Comparison of ENCODE assay signal across 8 cellular contexts in the genomic region with DNA sequence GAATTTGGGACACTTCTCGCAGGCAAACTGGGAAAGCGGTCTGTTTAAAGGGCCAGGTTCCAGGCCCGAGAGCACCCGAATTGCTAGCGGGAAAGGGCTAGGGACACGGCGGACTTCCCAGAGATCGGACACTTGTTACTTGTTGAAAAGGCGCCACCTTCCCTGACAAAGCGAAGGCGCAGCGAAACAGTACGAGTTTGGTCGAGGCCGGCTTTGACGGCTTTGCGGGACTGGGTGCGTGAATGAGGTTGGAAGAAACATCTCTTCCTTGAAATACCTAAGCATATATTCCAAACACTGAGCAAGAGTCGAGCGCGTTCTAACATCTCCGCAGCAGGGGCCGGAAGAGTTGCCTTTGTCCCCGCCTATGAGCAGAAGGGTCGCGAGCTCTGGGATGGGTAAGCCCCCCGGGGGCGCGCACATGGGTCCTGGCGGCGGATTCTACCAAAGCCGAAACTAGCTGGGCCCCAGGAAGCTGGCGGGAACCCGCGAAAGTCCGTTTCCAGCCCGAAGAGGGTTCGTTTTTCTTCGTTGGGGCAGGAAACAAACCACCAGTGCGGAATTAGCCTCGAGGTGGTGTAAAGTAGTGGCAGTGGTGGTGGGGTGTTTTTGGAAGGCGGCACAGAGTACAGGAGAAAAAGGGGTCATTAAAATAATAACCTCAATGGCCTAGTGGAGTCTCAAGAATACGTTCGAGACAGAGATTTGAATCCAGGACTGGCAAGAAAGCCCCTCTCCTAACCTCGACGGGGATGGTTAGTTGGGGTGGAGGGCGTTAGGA. TPM values are rescaled to one million over a fixed set of nuclear protein-coding genes. Genes with fewer than 3 reads are reported as not detected.
DNase-seq lines count a peak whose midpoint lies in the region; ATAC-seq and TF ChIP-seq lines count a peak whose summit lies in the region.

No MANE protein-coding gene starts in this region.

- no peak for TF ChIP-seq POLR2A in esophagus muscularis mucosa (IDR thresholded peaks at IDR 0.05; ENCODE audit: low read depth)

- WGBS in esophagus muscularis mucosa = 14% methylated on average over 33 of the region's 47 CpGs

- H3K9ac ChIP-seq in NT2/D1 (ENCODE audit: insufficient read length, low read depth) = no peak overlapping the region
- no peak overlapping the region for H3K9ac ChIP-seq in neural cell (ENCODE audit: low read length)

- intact Hi-C loops in esophagus muscularis mucosa (cut with DNase I) = loop anchor here (5.0 kb wide), 1 partner anchor 66 kb away; no protein-coding TSS in a partner anchor

- peak overlapping the region; percentile 90 to 94 (median 92) for H3K27ac ChIP-seq in esophagus muscularis mucosa (replicated peaks in 1 of 4)
- no peak overlapping the region for H3K27ac ChIP-seq in neural cell (ENCODE audit: low read length)

- no peaks in the 10 kb centered on the region for H3K79me2 ChIP-seq in neural cell (replicated peaks; ENCODE audit: insufficient read depth, low read length)

- H2AFZ ChIP-seq in neural cell (ENCODE audit: low read depth, low read length) = no peak overlapping the region

- TF ChIP-seq RAD21 in neural cell (conservative IDR thresholded peaks at IDR 0.05) = no peak

- H4K20me1 ChIP-seq in neural cell (ENCODE audit: insufficient read depth) = no peaks in the 10 kb centered on the region

- no peak for TF ChIP-seq EP300 in esophagus muscularis mucosa (IDR thresholded peaks at IDR 0.05)
- TF ChIP-seq EP300 in neural cell (conservative IDR thresholded peaks at IDR 0.05; ENCODE audit: poor library complexity, severe bottlenecking) = no peak

- H3K27me3 ChIP-seq in NT2/D1 (ENCODE audit: insufficient read depth, insufficient read length) (peaks cover 91% of the 10 kb centered on the region), esophagus muscularis mucosa (peaks cover 0 to 52% (median 0%) of the 10 kb centered on the region in 4 donors), neural cell (ENCODE audit: insufficient read depth, low read depth, low read length) (peaks cover 88% of the 10 kb centered on the region)

- no peaks in the 10 kb centered on the region for H3K36me3 ChIP-seq in NT2/D1 (ENCODE audit: insufficient read depth, insufficient read length, low read length)
- no peaks in the 10 kb centered on the region for H3K36me3 ChIP-seq in esophagus muscularis mucosa
- H3K36me3 ChIP-seq in neural cell (ENCODE audit: insufficient read depth, low read length) = no peaks in the 10 kb centered on the region

- 0 out of 2 replicates have a peak, but pooled peaks cover 6% of the 10 kb centered on the region for H3K9me3 ChIP-seq in NT2/D1 (ENCODE audit: insufficient read depth, low read length)
- H3K9me3 ChIP-seq in esophagus muscularis mucosa = no peaks in the 10 kb centered on the region
- no peaks in the 10 kb centered on the region for H3K9me3 ChIP-seq in neural cell (ENCODE audit: low read length)

- TF ChIP-seq CTCF in esophagus muscularis mucosa (IDR thresholded peaks at IDR 0.05) (peak in 1 of 3 experiments; percentile 38), neural cell (IDR thresholded peaks at IDR 0.05; ENCODE audit: poor library complexity, severe bottlenecking) (peak; percentile 16), omental fat pad (IDR thresholded peaks at IDR 0.05) (no peak)

- no peak overlapping the region for H3K4me2 ChIP-seq in neural cell (ENCODE audit: low read length)

- DNase-seq in NCI-H82 (lab: John Stamatoyannopoulos, UW) = peak; percentile 55
- DNase-seq in NCI-H82 treated with DMSO at 0.1 percent for 48 hours (lab: John Stamatoyannopoulos, UW; ENCODE audit: unreplicated experiment) = no peak
- no peak for DNase-seq in NT2/D1 (ENCODE audit: low read depth, low spot score)
- no peak for DNase-seq in esophagus muscularis mucosa (ENCODE audit: extremely low spot score)
- DNase-seq in Kasumi-1 (lab: John Stamatoyannopoulos, UW) = no peak
- no peak for DNase-seq in omental fat pad (ENCODE audit: low spot score)

- H3F3A ChIP-seq in neural cell (ENCODE audit: insufficient read depth, low read length, poor library complexity, severe bottlenecking) = no peaks in the 10 kb centered on the region

- ATAC-seq in GM18519 (IDR thresholded peaks at IDR 0.05; ENCODE audit: low FRiP score, unreplicated experiment) = no peak
- no peak for ATAC-seq in omental fat pad (ENCODE audit: low FRiP score)

- H3K4me3 ChIP-seq in NT2/D1 (ENCODE audit: insufficient read length, low read depth) (peak overlapping the region; percentile 37), esophagus muscularis mucosa (peak overlapping the region; percentile 69 to 82 (median 72)), neural cell (ENCODE audit: low read length) (peak overlapping the region; percentile 85)

- no peaks in the 10 kb centered on the region for H3K9me2 ChIP-seq in neural cell (ENCODE audit: insufficient read depth, low read length)

- H3K4me1 ChIP-seq in NT2/D1 (ENCODE audit: insufficient read depth, insufficient read length) (peaks cover 2% of the 10 kb centered on the region), esophagus muscularis mucosa (peaks cover 30 to 78% (median 76%) of the 10 kb centered on the region in 4 donors)

TF ChIP-seq in neural cell, 6 proteins besides CTCF, POLR2A, EP300 and RAD21:
- TF ChIP-seq TAF1 (IDR thresholded peaks at IDR 0.05; ENCODE audit: low read depth) (no peak), SMC3 (conservative IDR thresholded peaks at IDR 0.05; ENCODE audit: poor library complexity) (no peak), POLR2AphosphoS5 (IDR thresholded peaks at IDR 0.05) (no peak), EZH2 (IDR thresholded peaks at IDR 0.05; ENCODE audit: borderline replicate concordance, insufficient read depth, low read length, poor library complexity, severe bottlenecking) (peak; percentile 54), MXI1 (conservative IDR thresholded peaks at IDR 0.05; ENCODE audit: poor library complexity, severe bottlenecking) (no peak)
- TF ChIP-seq, protein P1, sequence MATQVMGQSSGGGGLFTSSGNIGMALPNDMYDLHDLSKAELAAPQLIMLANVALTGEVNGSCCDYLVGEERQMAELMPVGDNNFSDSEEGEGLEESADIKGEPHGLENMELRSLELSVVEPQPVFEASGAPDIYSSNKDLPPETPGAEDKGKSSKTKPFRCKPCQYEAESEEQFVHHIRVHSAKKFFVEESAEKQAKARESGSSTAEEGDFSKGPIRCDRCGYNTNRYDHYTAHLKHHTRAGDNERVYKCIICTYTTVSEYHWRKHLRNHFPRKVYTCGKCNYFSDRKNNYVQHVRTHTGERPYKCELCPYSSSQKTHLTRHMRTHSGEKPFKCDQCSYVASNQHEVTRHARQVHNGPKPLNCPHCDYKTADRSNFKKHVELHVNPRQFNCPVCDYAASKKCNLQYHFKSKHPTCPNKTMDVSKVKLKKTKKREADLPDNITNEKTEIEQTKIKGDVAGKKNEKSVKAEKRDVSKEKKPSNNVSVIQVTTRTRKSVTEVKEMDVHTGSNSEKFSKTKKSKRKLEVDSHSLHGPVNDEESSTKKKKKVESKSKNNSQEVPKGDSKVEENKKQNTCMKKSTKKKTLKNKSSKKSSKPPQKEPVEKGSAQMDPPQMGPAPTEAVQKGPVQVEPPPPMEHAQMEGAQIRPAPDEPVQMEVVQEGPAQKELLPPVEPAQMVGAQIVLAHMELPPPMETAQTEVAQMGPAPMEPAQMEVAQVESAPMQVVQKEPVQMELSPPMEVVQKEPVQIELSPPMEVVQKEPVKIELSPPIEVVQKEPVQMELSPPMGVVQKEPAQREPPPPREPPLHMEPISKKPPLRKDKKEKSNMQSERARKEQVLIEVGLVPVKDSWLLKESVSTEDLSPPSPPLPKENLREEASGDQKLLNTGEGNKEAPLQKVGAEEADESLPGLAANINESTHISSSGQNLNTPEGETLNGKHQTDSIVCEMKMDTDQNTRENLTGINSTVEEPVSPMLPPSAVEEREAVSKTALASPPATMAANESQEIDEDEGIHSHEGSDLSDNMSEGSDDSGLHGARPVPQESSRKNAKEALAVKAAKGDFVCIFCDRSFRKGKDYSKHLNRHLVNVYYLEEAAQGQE (IDR thresholded peaks at IDR 0.05; ENCODE audit: borderline replicate concordance) = no peak

RNA-seq across cellular contexts. Expression of a gene that starts 1.5 kb away (rescaled TPM):
- total RNA-seq in esophagus muscularis mucosa = 10 to 100 TPM in 1 of 4 donors, 1 to 10 TPM in 3; 2.0 to 10.1 (median 5.0) TPM
- polyA plus RNA-seq in neural cell = not detected in 2 replicates
- 0.24 TPM in 1 of 2 replicates, not detected in the other for polyA minus RNA-seq in neural cell
- total RNA-seq in omental fat pad = under 1 TPM in 1 of 4 donors, not detected in 3; 0.13 TPM
